13 cellular contexts compared by ENCODE assay signal in genomic region chr11:79412761-79413160, GRCh38. TPM values are rescaled to one million over a fixed set of nuclear protein-coding genes. Genes with fewer than 3 reads are reported as not detected.
DNase-seq lines count a peak whose midpoint lies in the region; ATAC-seq and TF ChIP-seq lines count a peak whose summit lies in the region.
"Had no signal": no experiment of that assay in that cellular context is flagged by ENCODE, and none has a peak within 500 bp of the region (broad histone marks: within the 10 kb centered on the region; RNA-seq: fewer than 3 reads in every experiment).

No MANE protein-coding gene starts in this region.

- peaks cover 29% of the 10 kb centered on the region for H3K4me1 Mint-ChIP-seq in nephron
- no peaks in the 10 kb centered on the region for H3K4me1 Mint-ChIP-seq in CD8-positive, alpha-beta T cell (ENCODE audit: low read depth)
- no peaks in the 10 kb centered on the region for H3K4me1 Mint-ChIP-seq in CD8-positive, alpha-beta memory T cell
- H3K4me1 Mint-ChIP-seq: IgD-negative memory B cell; naive thymus-derived CD8-positive, alpha-beta T cell had no signal

- POLR2A ChIA-PET in CD8-positive, alpha-beta T cell (lab: Charles Lee): no interaction called here
- POLR2A ChIA-PET in CD8-positive, alpha-beta memory T cell (lab: Charles Lee): no interaction called here

- H3K4me3 ChIP-seq in adipocyte (ENCODE audit: low read length) (peak overlapping the region; percentile 42), coronary artery (no peak overlapping the region)
- H3K4me3 ChIP-seq in CD8-positive, alpha-beta T cell (ENCODE audit: low read depth, low read length): no peak overlapping the region
- H3K4me3 ChIP-seq in CD8-positive, alpha-beta memory T cell (ENCODE audit: low read length): no peak overlapping the region

- peaks cover 33% of the 10 kb centered on the region for H3K4me1 ChIP-seq in adipocyte (ENCODE audit: control insufficient read depth, insufficient read depth, low read length)
- H3K4me1 ChIP-seq in CD8-positive, alpha-beta T cell (ENCODE audit: insufficient read depth, low read length): no peaks in the 10 kb centered on the region
- H3K4me1 ChIP-seq in CD8-positive, alpha-beta memory T cell (ENCODE audit: insufficient read depth, low read length): no peaks in the 10 kb centered on the region

- CTCF ChIA-PET in CD8-positive, alpha-beta T cell (lab: Charles Lee): no interaction called here
- CTCF ChIA-PET in CD8-positive, alpha-beta memory T cell (lab: Charles Lee): no interaction called here

- no peak for TF ChIP-seq CTCF in nephron (IDR thresholded peaks at IDR 0.05; ENCODE audit: unreplicated experiment in 3 of 3)
- no peak for TF ChIP-seq CTCF in coronary artery (IDR thresholded peaks at IDR 0.05)
- TF ChIP-seq CTCF in CD8-positive, alpha-beta T cell (IDR thresholded peaks at IDR 0.05): no peak

- H3K9me3 Mint-ChIP-seq in nephron: peaks cover 8% of the 10 kb centered on the region
- H3K9me3 Mint-ChIP-seq in CD8-positive, alpha-beta T cell: peaks cover 13% of the 10 kb centered on the region
- peaks cover 0 to 9% (median 5%) of the 10 kb centered on the region in 5 donors for H3K9me3 Mint-ChIP-seq in CD8-positive, alpha-beta memory T cell

- H3K9ac ChIP-seq in adipocyte (ENCODE audit: low read length): peak overlapping the region; percentile 29

- no peaks in the 10 kb centered on the region for H3K27me3 Mint-ChIP-seq in nephron (ENCODE audit: low read depth)
- H3K27me3 Mint-ChIP-seq in CD8-positive, alpha-beta T cell (ENCODE audit: low read depth): no peaks in the 10 kb centered on the region
- H3K27me3 Mint-ChIP-seq in CD8-positive, alpha-beta memory T cell: peaks cover 0 to 4% of the 10 kb centered on the region in 2 donors
- H3K27me3 Mint-ChIP-seq: IgD-negative memory B cell; stimulated activated naive CD8-positive, alpha-beta T cell treated with anti-CD3 and anti-CD28 coated beads, Interleukin-15, Interleukin-2, amounts not matched to agents 100 ng/mL and 50 ng/mL, for 24 hours had no signal

- ATAC-seq in GM18858 (IDR thresholded peaks at IDR 0.05; ENCODE audit: unreplicated experiment) (peak; percentile 51), HG02973 (IDR thresholded peaks at IDR 0.05; ENCODE audit: unreplicated experiment) (peak; percentile 53), HG03439 (IDR thresholded peaks at IDR 0.05; ENCODE audit: unreplicated experiment) (no peak)
- ATAC-seq in CD8-positive, alpha-beta T cell: no peak
- ATAC-seq: naive thymus-derived CD8-positive, alpha-beta T cell had no signal

- H3K36me3 ChIP-seq in adipocyte (ENCODE audit: control insufficient read depth, insufficient read depth, low read length, severe bottlenecking): peaks cover 6% of the 10 kb centered on the region
- H3K36me3 ChIP-seq in CD8-positive, alpha-beta T cell (ENCODE audit: insufficient read depth, low read length): no peaks in the 10 kb centered on the region
- H3K36me3 ChIP-seq in CD8-positive, alpha-beta memory T cell (ENCODE audit: insufficient read depth, low read length): no peaks in the 10 kb centered on the region

- H3K9me3 ChIP-seq in adipocyte (ENCODE audit: control insufficient read depth, low read length): no peaks in the 10 kb centered on the region
- no peaks in the 10 kb centered on the region for H3K9me3 ChIP-seq in CD8-positive, alpha-beta T cell (ENCODE audit: low read length)
- no peaks in the 10 kb centered on the region for H3K9me3 ChIP-seq in CD8-positive, alpha-beta memory T cell (ENCODE audit: low read length)

- no peak for DNase-seq in adipocyte (ENCODE audit: low read depth)
- no peak for DNase-seq in coronary artery (ENCODE audit: low spot score)
- no peak for DNase-seq in CD8-positive, alpha-beta T cell
- no peak for DNase-seq in CD8-positive, alpha-beta memory T cell
- DNase-seq: activated gamma-delta T cell treated with Interleukin-2 at 50 U/mL for 16 hours; naive thymus-derived CD8-positive, alpha-beta T cell; NCI-H1436 had no signal

- H3K27ac Mint-ChIP-seq in nephron: peak overlapping the region in 2 of 3 experiments; percentile 64 to 72
- no peak overlapping the region for H3K27ac Mint-ChIP-seq in CD8-positive, alpha-beta T cell
- no peak overlapping the region for H3K27ac Mint-ChIP-seq in CD8-positive, alpha-beta memory T cell
- H3K27ac Mint-ChIP-seq: IgD-negative memory B cell; naive thymus-derived CD8-positive, alpha-beta T cell; stimulated activated naive CD8-positive, alpha-beta T cell treated with anti-CD3 and anti-CD28 coated beads, Interleukin-15, Interleukin-2, amounts not matched to agents 100 ng/mL and 50 ng/mL, for 24 hours had no signal

- intact Hi-C loops in CD8-positive, alpha-beta T cell (cut with DNase I, micrococcal nuclease): no loop called here

- H3K27ac ChIP-seq in coronary artery: peak overlapping the region in 1 of 2 donors; percentile 19
- no peak overlapping the region for H3K27ac ChIP-seq in CD8-positive, alpha-beta T cell (ENCODE audit: low read depth, low read length)
- no peak overlapping the region for H3K27ac ChIP-seq in CD8-positive, alpha-beta memory T cell (ENCODE audit: low read depth, low read length)

- peaks cover 19% of the 10 kb centered on the region for H3K36me3 Mint-ChIP-seq in nephron (ENCODE audit: low read depth)
- no peaks in the 10 kb centered on the region for H3K36me3 Mint-ChIP-seq in CD8-positive, alpha-beta T cell
- H3K36me3 Mint-ChIP-seq in CD8-positive, alpha-beta memory T cell: no peaks in the 10 kb centered on the region
- H3K36me3 Mint-ChIP-seq: naive thymus-derived CD8-positive, alpha-beta T cell had no signal

- H3K27me3 ChIP-seq in adipocyte (replicated peaks; ENCODE audit: control insufficient read depth, insufficient read depth, low read length): no peaks in the 10 kb centered on the region
- no peaks in the 10 kb centered on the region for H3K27me3 ChIP-seq in CD8-positive, alpha-beta T cell (ENCODE audit: insufficient read depth, low read length)
- no peaks in the 10 kb centered on the region for H3K27me3 ChIP-seq in CD8-positive, alpha-beta memory T cell (ENCODE audit: insufficient read depth, low read length, poor library complexity, severe bottlenecking)

- no peak overlapping the region for H3K4me3 Mint-ChIP-seq in nephron
- no peak overlapping the region for H3K4me3 Mint-ChIP-seq in CD8-positive, alpha-beta T cell
- H3K4me3 Mint-ChIP-seq in CD8-positive, alpha-beta memory T cell: no peak overlapping the region
- H3K4me3 Mint-ChIP-seq: IgD-negative memory B cell; naive thymus-derived CD8-positive, alpha-beta T cell; stimulated activated naive CD8-positive, alpha-beta T cell treated with anti-CD3 and anti-CD28 coated beads, Interleukin-15, Interleukin-2, amounts not matched to agents 100 ng/mL and 50 ng/mL, for 24 hours had no signal

RNA-seq across cellular contexts. Expression of gene TENM4, which starts 28.1 kb away (rescaled TPM):
- not detected for total RNA-seq in CD8-positive, alpha-beta T cell
- not detected for total RNA-seq in CD8-positive, alpha-beta memory T cell
- not detected for polyA plus RNA-seq in CD8-positive, alpha-beta memory T cell
- total RNA-seq: naive thymus-derived CD8-positive, alpha-beta T cell had no signal
- polyA plus RNA-seq: IgD-negative memory B cell; naive thymus-derived CD8-positive, alpha-beta T cell had no signal

Comparison
In these comparisons a context has a peak if more than half of its experiments do, and no peak if none do; other contexts are left out.
1. ATAC-seq: peak in GM18858 (single experiment) and HG02973 (single experiment); none in CD8-positive, alpha-beta T cell (single experiment) and HG03439 (single experiment).
2. H3K27ac Mint-ChIP-seq: peak in nephron (2 of 3); none in CD8-positive, alpha-beta T cell (single experiment) and CD8-positive, alpha-beta memory T cell (0 of 8).